ENCODE assay signal across 35 cellular contexts in genomic region chr5:164893071-164893470, GRCh38.
"Had no signal": no experiment of that assay in that cellular context is flagged by ENCODE, and none has a peak within 500 bp of the region (broad histone marks: within the 10 kb centered on the region; RNA-seq: fewer than 3 reads in every experiment).

No MANE protein-coding gene starts in this region.

- ATAC-seq: activated CD4-positive, alpha-beta T cell treated with anti-CD3 and anti-CD28 coated beads for 36 hours; activated CD8-positive, alpha-beta memory T cell treated with anti-CD3 and anti-CD28 coated beads, Interleukin-2, amount 10 ng/mL, durations not matched to agents 7 days and 5 days; activated CD8-positive, alpha-beta T cell treated with anti-CD3 and anti-CD28 coated beads, Interleukin-2, amount 10 ng/mL, durations not matched to agents 7 days and 5 days; activated naive CD8-positive, alpha-beta T cell treated with anti-CD3 and anti-CD28 coated beads, Interleukin-2, amount 50 U/mL, for 24 hours; body of pancreas; effector memory CD8-positive, alpha-beta T cell; gastroesophageal sphincter; heart right ventricle; T-helper 17 cell had no signal

- H3K4me1 ChIP-seq: adrenal gland, body of pancreas, esophagus squamous epithelium, gastroesophageal sphincter, heart right ventricle had no signal

- DNase-seq: activated CD4-positive, alpha-beta memory T cell treated with anti-CD3 and anti-CD28 coated beads for 36 hours; activated CD4-positive, alpha-beta T cell treated with anti-CD3 and anti-CD28 coated beads for 36 hours; activated CD4-positive, alpha-beta T cell treated with anti-CD3 and anti-CD28 coated beads, Interleukin-2, amount 10 ng/mL, durations not matched to agents 24 days and 14 days; activated CD4-positive, CD25-positive, alpha-beta regulatory T cell; activated CD4-positive, CD25-positive, alpha-beta regulatory T cell treated with anti-CD3 and anti-CD28 coated beads, Interleukin-2, amount 50 U/mL, for 72 hours; activated CD8-positive, alpha-beta memory T cell treated with anti-CD3 and anti-CD28 coated beads, Interleukin-2, amount 10 ng/mL, durations not matched to agents 7 days and 5 days; activated CD8-positive, alpha-beta memory T cell treated with anti-CD3 and anti-CD28 coated beads, Interleukin-2, amount 50 U/mL, for 4 hours; activated CD8-positive, alpha-beta T cell treated with anti-CD3 and anti-CD28 coated beads, Interleukin-2, amount 10 ng/mL, durations not matched to agents 7 days and 5 days; activated effector memory CD4-positive, alpha-beta T cell treated with anti-CD3 and anti-CD28 coated beads, Interleukin-2, amount 50 U/mL, for 16 hours; activated naive CD4-positive, alpha-beta T cell treated with anti-CD3 and anti-CD28 coated beads for 36 hours; activated naive CD8-positive, alpha-beta T cell treated with anti-CD3 and anti-CD28 coated beads for 36 hours; activated naive CD8-positive, alpha-beta T cell treated with anti-CD3 and anti-CD28 coated beads, Interleukin-2, amount 50 U/mL, for 24 hours; activated T-cell treated with anti-CD3 and anti-CD28 coated beads, Interleukin-2, amount 50 U/mL, for 1 hour; activated T-cell treated with anti-CD3 and anti-CD28 coated beads, Interleukin-2, amount 50 U/mL, for 48 hours; adrenal gland; amygdala; aorta; body of pancreas; caudate nucleus; cortex of kidney; dermis blood vessel endothelial cell; effector CD4-positive, alpha-beta T cell; effector memory CD8-positive, alpha-beta T cell; esophagus squamous epithelium; foreskin melanocyte; heart right ventricle; T-helper 17 cell; T1000; WERI-Rb-1 had no signal

- H3K27ac ChIP-seq: adrenal gland, body of pancreas, epithelial cell of prostate, esophagus squamous epithelium, gastroesophageal sphincter, heart right ventricle, WERI-Rb-1 had no signal

- H3K27me3 ChIP-seq: adrenal gland, body of pancreas, esophagus squamous epithelium, gastroesophageal sphincter, heart right ventricle had no signal

- H3K27ac Mint-ChIP-seq: activated CD4-positive, alpha-beta memory T cell treated with anti-CD3 and anti-CD28 coated beads for 36 hours; activated CD4-positive, alpha-beta T cell treated with anti-CD3 and anti-CD28 coated beads for 36 hours; activated CD4-positive, alpha-beta T cell treated with anti-CD3 and anti-CD28 coated beads, Interleukin-2, amount 10 ng/mL, durations not matched to agents 24 days and 14 days; activated CD8-positive, alpha-beta memory T cell treated with anti-CD3 and anti-CD28 coated beads, Interleukin-2, amount 10 ng/mL, durations not matched to agents 7 days and 5 days; activated CD8-positive, alpha-beta T cell treated with anti-CD3 and anti-CD28 coated beads, Interleukin-2, amount 10 ng/mL, durations not matched to agents 7 days and 5 days; activated naive CD4-positive, alpha-beta T cell treated with anti-CD3 and anti-CD28 coated beads for 36 hours; activated naive CD4-positive, alpha-beta T cell treated with anti-CD3 and anti-CD28 coated beads, Interleukin-2, amount 50 U/mL, for 24 hours; activated naive CD8-positive, alpha-beta T cell treated with anti-CD3 and anti-CD28 coated beads for 36 hours; activated naive CD8-positive, alpha-beta T cell treated with anti-CD3 and anti-CD28 coated beads, Interleukin-2, amount 50 U/mL, for 24 hours; activated T-helper 1 cell treated with anti-CD3 and anti-CD28 coated beads, Interleukin-12 subunit alpha, Interleukin-12 subunit beta, Interleukin-2, Interleukin-4 antibody, amounts not matched to agents 30 ng/mL and 10 ng/mL and 1 ng/mL, durations not matched to agents 14 hours and 24 hours and 36 hours; activated T-helper 2 cell treated with anti-CD3 and anti-CD28 coated beads, Interferon-gamma antibody, Interleukin-2, Interleukin-4, amounts not matched to agents 10 μg/mL and 5 μg/mL and 100 μg/mL, durations not matched to agents 14 hours and 24 hours and 36 hours; effector memory CD8-positive, alpha-beta T cell; T-helper 17 cell; T-helper 2 cell treated with Interferon-gamma antibody and Interleukin-4, amounts not matched to agents 5 μg/mL and 100 μg/mL, for 36 hours had no signal

- H3K27me3 Mint-ChIP-seq: activated CD4-positive, alpha-beta memory T cell treated with anti-CD3 and anti-CD28 coated beads for 36 hours; activated CD4-positive, alpha-beta T cell treated with anti-CD3 and anti-CD28 coated beads for 36 hours; activated CD4-positive, alpha-beta T cell treated with anti-CD3 and anti-CD28 coated beads, Interleukin-2, amount 10 ng/mL, durations not matched to agents 24 days and 14 days; activated CD8-positive, alpha-beta memory T cell treated with anti-CD3 and anti-CD28 coated beads, Interleukin-2, amount 10 ng/mL, durations not matched to agents 7 days and 5 days; activated naive CD4-positive, alpha-beta T cell treated with anti-CD3 and anti-CD28 coated beads, Interleukin-2, amount 50 U/mL, for 24 hours; activated naive CD8-positive, alpha-beta T cell treated with anti-CD3 and anti-CD28 coated beads for 36 hours; activated naive CD8-positive, alpha-beta T cell treated with anti-CD3 and anti-CD28 coated beads, Interleukin-2, amount 50 U/mL, for 24 hours; effector memory CD8-positive, alpha-beta T cell; T-helper 17 cell had no signal

- H3K9me3 ChIP-seq: adrenal gland had no signal

- H3K4me3 Mint-ChIP-seq: activated CD4-positive, alpha-beta memory T cell treated with anti-CD3 and anti-CD28 coated beads for 36 hours; activated CD4-positive, alpha-beta T cell treated with anti-CD3 and anti-CD28 coated beads for 36 hours; activated CD4-positive, alpha-beta T cell treated with anti-CD3 and anti-CD28 coated beads, Interleukin-2, amount 10 ng/mL, durations not matched to agents 24 days and 14 days; activated CD8-positive, alpha-beta memory T cell treated with anti-CD3 and anti-CD28 coated beads, Interleukin-2, amount 10 ng/mL, durations not matched to agents 7 days and 5 days; activated CD8-positive, alpha-beta T cell treated with anti-CD3 and anti-CD28 coated beads, Interleukin-2, amount 10 ng/mL, durations not matched to agents 7 days and 5 days; activated naive CD4-positive, alpha-beta T cell treated with anti-CD3 and anti-CD28 coated beads for 36 hours; activated naive CD4-positive, alpha-beta T cell treated with anti-CD3 and anti-CD28 coated beads, Interleukin-2, amount 50 U/mL, for 24 hours; activated naive CD8-positive, alpha-beta T cell treated with anti-CD3 and anti-CD28 coated beads for 36 hours; activated naive CD8-positive, alpha-beta T cell treated with anti-CD3 and anti-CD28 coated beads, Interleukin-2, amount 50 U/mL, for 24 hours; activated T-helper 1 cell treated with anti-CD3 and anti-CD28 coated beads, Interleukin-12 subunit alpha, Interleukin-12 subunit beta, Interleukin-2, Interleukin-4 antibody, amounts not matched to agents 30 ng/mL and 10 ng/mL and 1 ng/mL, durations not matched to agents 14 hours and 24 hours and 36 hours; effector memory CD8-positive, alpha-beta T cell; T-helper 17 cell; T-helper 2 cell treated with Interferon-gamma antibody and Interleukin-4, amounts not matched to agents 5 μg/mL and 100 μg/mL, for 36 hours had no signal

- H3K9me3 Mint-ChIP-seq: activated CD4-positive, alpha-beta T cell treated with anti-CD3 and anti-CD28 coated beads, Interleukin-2, amount 10 ng/mL, durations not matched to agents 24 days and 14 days; activated naive CD4-positive, alpha-beta T cell treated with anti-CD3 and anti-CD28 coated beads, Interleukin-2, amount 50 U/mL, for 24 hours had no signal

- H3K36me3 ChIP-seq: adrenal gland, esophagus squamous epithelium, gastroesophageal sphincter, heart right ventricle, WERI-Rb-1 had no signal

- H3K36me3 Mint-ChIP-seq: activated CD8-positive, alpha-beta memory T cell treated with anti-CD3 and anti-CD28 coated beads, Interleukin-2, amount 10 ng/mL, durations not matched to agents 7 days and 5 days; activated naive CD4-positive, alpha-beta T cell treated with anti-CD3 and anti-CD28 coated beads, Interleukin-2, amount 50 U/mL, for 24 hours; activated naive CD8-positive, alpha-beta T cell treated with anti-CD3 and anti-CD28 coated beads for 36 hours had no signal

- H3K4me3 ChIP-seq: adrenal gland, body of pancreas, esophagus squamous epithelium, gastroesophageal sphincter, heart right ventricle had no signal

- H3K4me1 Mint-ChIP-seq: activated CD4-positive, alpha-beta T cell treated with anti-CD3 and anti-CD28 coated beads for 36 hours; activated CD4-positive, alpha-beta T cell treated with anti-CD3 and anti-CD28 coated beads, Interleukin-2, amount 10 ng/mL, durations not matched to agents 24 days and 14 days; activated CD8-positive, alpha-beta memory T cell treated with anti-CD3 and anti-CD28 coated beads, Interleukin-2, amount 10 ng/mL, durations not matched to agents 7 days and 5 days; activated naive CD4-positive, alpha-beta T cell treated with anti-CD3 and anti-CD28 coated beads, Interleukin-2, amount 50 U/mL, for 24 hours; activated naive CD8-positive, alpha-beta T cell treated with anti-CD3 and anti-CD28 coated beads for 36 hours; activated naive CD8-positive, alpha-beta T cell treated with anti-CD3 and anti-CD28 coated beads, Interleukin-2, amount 50 U/mL, for 24 hours; T-helper 17 cell had no signal
